In the genomic region with DNA sequence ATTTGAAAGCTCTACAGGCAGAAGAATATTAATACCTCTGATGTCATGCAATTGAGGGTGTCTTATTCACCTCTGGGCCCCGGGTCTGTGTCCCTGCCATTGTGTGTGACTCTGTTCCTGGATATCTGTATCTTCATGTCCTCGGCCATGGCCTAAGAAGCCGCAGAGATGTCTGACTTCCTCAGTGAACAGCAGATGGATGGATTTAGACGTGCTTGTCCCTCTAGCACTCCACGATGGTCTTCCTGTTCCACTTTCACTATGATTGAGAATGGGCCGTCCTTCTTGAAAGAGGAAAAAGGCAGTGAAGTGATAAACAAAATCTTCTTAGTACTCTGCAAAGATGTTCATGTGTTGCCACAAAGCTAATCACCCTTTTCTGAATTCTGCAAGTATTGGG, we compare ENCODE assay signal across 8 cellular contexts.
DNase-seq lines count a peak whose midpoint lies in the region; ATAC-seq and TF ChIP-seq lines count a peak whose summit lies in the region.

No MANE protein-coding gene starts in this region.

- H3K4me1 Mint-ChIP-seq in type B pancreatic cell (ENCODE audit: unreplicated experiment): peaks cover 51% of the 10 kb centered on the region

- no peaks in the 10 kb centered on the region for H3K27me3 Mint-ChIP-seq in type B pancreatic cell

- H3K27ac Mint-ChIP-seq in type B pancreatic cell: no peak overlapping the region

- H3K36me3 Mint-ChIP-seq in type B pancreatic cell: peaks cover 4% of the 10 kb centered on the region

- no peaks in the 10 kb centered on the region for H3K27me3 ChIP-seq in BE2C

- peaks cover 4% of the 10 kb centered on the region for H3K9me3 Mint-ChIP-seq in type B pancreatic cell

- DNase-seq in GM13977 (ENCODE audit: low spot score): peak; percentile 74
- peak; percentile 42 for DNase-seq in KBM-7
- DNase-seq in left ventricle myocardium superior: no peak
- DNase-seq in HuH-7 (ENCODE audit: low spot score): no peak
- DNase-seq in type B pancreatic cell (ENCODE audit: extremely low spot score, unreplicated experiment): no peak
- no peak for DNase-seq in NCI-H82 treated with DMSO at 0.1 percent for 48 hours (lab: John Stamatoyannopoulos, UW; ENCODE audit: unreplicated experiment)
- DNase-seq in BE2C: no peak

- no peak overlapping the region for H3K4me3 Mint-ChIP-seq in type B pancreatic cell

- no peaks in the 10 kb centered on the region for H3K36me3 ChIP-seq in BE2C

- TF ChIP-seq CTCF in GM13977 (IDR thresholded peaks at IDR 0.05; ENCODE audit: extremely low read depth, insufficient read depth, missing control alignments) (no peak), type B pancreatic cell (conservative IDR thresholded peaks at IDR 0.05) (no peak), BE2C (IDR thresholded peaks at IDR 0.05; ENCODE audit: low read depth, low read length) (no peak)

- no peaks in the 10 kb centered on the region for H3K9me3 ChIP-seq in BE2C

- in situ Hi-C loops in GM13977 (cut with MboI; ENCODE audit: low pct_unique_long_range_greater_than_20kb, low sequenced_read_pairs, unreplicated experiment) (no loop called here), KBM-7 (cut with MboI; ENCODE audit: low pct_unique_long_range_greater_than_20kb, low sequenced_read_pairs) (no loop called here)

- ATAC-seq in GM21447 (IDR thresholded peaks at IDR 0.05; ENCODE audit: unreplicated experiment) (peak; percentile 69), left ventricle myocardium superior (peak; percentile 61)

- intact Hi-C loops in left ventricle myocardium superior (cut with micrococcal nuclease): no loop called here

- H3K4me3 ChIP-seq in BE2C (ENCODE audit: low read depth, low read length): no peak overlapping the region

- H3K4me1 ChIP-seq in BE2C: peaks cover 22% of the 10 kb centered on the region

Comparison
In these comparisons a context has a peak if more than half of its experiments do, and no peak if none do; other contexts are left out.
1. DNase-seq: peak in GM13977 (single experiment) and KBM-7 (single experiment); none in left ventricle myocardium superior (single experiment), HuH-7 (single experiment), type B pancreatic cell (single experiment), NCI-H82 treated with DMSO at 0.1 percent for 48 hours (single experiment) and BE2C (single experiment).